ENCODE assay signal across 9 cellular contexts in the genomic region with DNA sequence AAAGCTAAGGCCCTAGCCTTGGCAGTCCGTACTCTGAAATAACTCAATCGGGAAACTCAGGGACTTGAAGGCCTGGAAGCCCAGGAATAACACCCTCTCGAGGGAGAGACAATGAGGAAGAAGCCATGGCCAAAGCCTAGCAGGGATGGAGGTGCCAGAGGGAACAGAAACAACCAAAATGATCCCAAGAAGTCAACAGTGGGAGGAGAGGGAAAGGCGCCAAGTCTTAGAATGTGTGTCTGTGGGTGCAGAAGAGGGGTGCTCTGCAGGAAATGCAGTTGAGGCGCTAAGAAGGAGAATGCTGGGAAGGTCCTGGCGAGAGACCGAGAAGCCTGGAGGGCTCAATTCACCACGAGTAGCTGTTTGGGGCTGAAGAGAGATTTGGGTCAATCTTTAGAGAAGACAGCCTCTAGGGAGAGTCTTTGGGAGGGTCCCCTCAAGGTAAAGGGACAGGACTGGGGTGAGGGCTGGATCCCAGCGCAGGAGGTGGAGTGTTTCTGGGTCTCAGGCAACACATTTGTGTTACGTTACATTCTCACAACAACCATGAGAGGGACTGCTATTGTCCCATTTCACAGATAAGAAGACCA. TPM values are rescaled to one million over a fixed set of nuclear protein-coding genes. Genes with fewer than 3 reads are reported as not detected.
DNase-seq lines count a peak whose midpoint lies in the region; ATAC-seq lines count a peak whose summit lies in the region.
"Had no signal": no experiment of that assay in that cellular context is flagged by ENCODE, and none has a peak within 500 bp of the region (broad histone marks: within the 10 kb centered on the region; RNA-seq: fewer than 3 reads in every experiment).

No MANE protein-coding gene starts in this region.

- H3K4me3 ChIP-seq in iPS-18c (ENCODE audit: insufficient read depth, low read depth, low read length), result peak overlapping the region; percentile 43; the same call in 1 of the 2 replicates

- no peak for ATAC-seq in GM21619 (IDR thresholded peaks at IDR 0.05; ENCODE audit: unreplicated experiment)

- no peaks in the 10 kb centered on the region for H3K27me3 Mint-ChIP-seq in activated naive CD4-positive, alpha-beta T cell treated with anti-CD3 and anti-CD28 coated beads for 36 hours (ENCODE audit: low read depth)
- H3K27me3 Mint-ChIP-seq in activated CD4-positive, alpha-beta memory T cell treated with anti-CD3 and anti-CD28 coated beads for 36 hours, result no peaks in the 10 kb centered on the region

- peaks cover 7% of the 10 kb centered on the region for H3K36me3 Mint-ChIP-seq in activated naive CD4-positive, alpha-beta T cell treated with anti-CD3 and anti-CD28 coated beads for 36 hours (ENCODE audit: low read depth)
- H3K36me3 Mint-ChIP-seq in activated CD4-positive, alpha-beta memory T cell treated with anti-CD3 and anti-CD28 coated beads for 36 hours, result peaks cover 13% of the 10 kb centered on the region

- H3K9me3 Mint-ChIP-seq in activated naive CD4-positive, alpha-beta T cell treated with anti-CD3 and anti-CD28 coated beads for 36 hours, result no peaks in the 10 kb centered on the region
- H3K9me3 Mint-ChIP-seq in activated CD4-positive, alpha-beta memory T cell treated with anti-CD3 and anti-CD28 coated beads for 36 hours, result no peaks in the 10 kb centered on the region

- H3K9me3 ChIP-seq in iPS-18c (ENCODE audit: control insufficient read depth, insufficient read depth, low read length), result no peaks in the 10 kb centered on the region

- no peak overlapping the region for H3K27ac Mint-ChIP-seq in activated naive CD4-positive, alpha-beta T cell treated with anti-CD3 and anti-CD28 coated beads for 36 hours
- no peak overlapping the region for H3K27ac Mint-ChIP-seq in activated CD4-positive, alpha-beta memory T cell treated with anti-CD3 and anti-CD28 coated beads for 36 hours

- peak overlapping the region; percentile 56 for H3K4me3 Mint-ChIP-seq in activated naive CD4-positive, alpha-beta T cell treated with anti-CD3 and anti-CD28 coated beads for 36 hours
- peak overlapping the region; percentile 67 for H3K4me3 Mint-ChIP-seq in activated CD4-positive, alpha-beta memory T cell treated with anti-CD3 and anti-CD28 coated beads for 36 hours

- POLR2A ChIA-PET in activated CD4-positive, alpha-beta memory T cell treated with anti-CD3 and anti-CD28 coated beads for 36 hours (lab: Charles Lee), result no interaction called here

- peak overlapping the region; percentile 72 for H3K27ac ChIP-seq in temporal lobe (ENCODE audit: low read depth, low read length)
- H3K27ac ChIP-seq: HL-60 had no signal

- H3K4me1 Mint-ChIP-seq in activated naive CD4-positive, alpha-beta T cell treated with anti-CD3 and anti-CD28 coated beads for 36 hours (ENCODE audit: low read depth), result peaks cover 6% of the 10 kb centered on the region
- peaks cover 9% of the 10 kb centered on the region for H3K4me1 Mint-ChIP-seq in activated CD4-positive, alpha-beta memory T cell treated with anti-CD3 and anti-CD28 coated beads for 36 hours (ENCODE audit: low read depth)

- CTCF ChIA-PET in activated naive CD4-positive, alpha-beta T cell treated with anti-CD3 and anti-CD28 coated beads for 36 hours (lab: Charles Lee), result no interaction called here
- CTCF ChIA-PET in activated CD4-positive, alpha-beta memory T cell treated with anti-CD3 and anti-CD28 coated beads for 36 hours (lab: Charles Lee), result interaction anchor here (1.3 kb wide), 1 partner anchor 113 kb away, joined by 4 read pairs; no protein-coding TSS in a partner anchor

- no peak for DNase-seq in activated naive CD4-positive, alpha-beta T cell treated with anti-CD3 and anti-CD28 coated beads for 36 hours
- DNase-seq in activated naive CD4-positive, alpha-beta T cell treated with Interleukin-2 at 50 U/mL for 16 hours, result no peak
- no peak for DNase-seq in activated CD4-positive, alpha-beta memory T cell treated with anti-CD3 and anti-CD28 coated beads for 36 hours
- DNase-seq in GF-D8 (lab: John Stamatoyannopoulos, UW) (no peak), Kasumi-1 (lab: John Stamatoyannopoulos, UW) (no peak)

- intact Hi-C loops in activated naive CD4-positive, alpha-beta T cell treated with anti-CD3 and anti-CD28 coated beads for 36 hours (cut with micrococcal nuclease), result loop anchor here (1.0 kb wide), 4 partner anchors 15 to 236 kb away; partner anchors contain the start of genes CRY2 and PEX16
- intact Hi-C loops in activated CD4-positive, alpha-beta memory T cell treated with anti-CD3 and anti-CD28 coated beads for 36 hours (cut with micrococcal nuclease), result no loop called here

RNA-seq across cellular contexts. Expression of gene MAPK8IP1, which starts 0.8 kb away (rescaled TPM):
- under 1 TPM; 0.22 to 0.57 TPM for total RNA-seq in activated naive CD4-positive, alpha-beta T cell treated with anti-CD3 and anti-CD28 coated beads for 36 hours
- under 1 TPM; 0.43 to 0.58 TPM for total RNA-seq in activated CD4-positive, alpha-beta memory T cell treated with anti-CD3 and anti-CD28 coated beads for 36 hours
- total RNA-seq in temporal lobe, result 75.0 TPM

RNA-seq across cellular contexts. Expression of gene FREY1, which starts 22.4 kb away (rescaled TPM):
- total RNA-seq in activated naive CD4-positive, alpha-beta T cell treated with anti-CD3 and anti-CD28 coated beads for 36 hours, result under 1 TPM; 0.32 to 0.76 TPM
- under 1 TPM; 0.73 to 0.88 TPM for total RNA-seq in activated CD4-positive, alpha-beta memory T cell treated with anti-CD3 and anti-CD28 coated beads for 36 hours
- total RNA-seq in temporal lobe, result 0.25 TPM

RNA-seq across cellular contexts. Expression of gene PEX16, which starts 33.0 kb away (rescaled TPM):
- 10 to 100 TPM; 28.6 to 32.5 TPM for total RNA-seq in activated naive CD4-positive, alpha-beta T cell treated with anti-CD3 and anti-CD28 coated beads for 36 hours
- total RNA-seq in activated CD4-positive, alpha-beta memory T cell treated with anti-CD3 and anti-CD28 coated beads for 36 hours, result 10 to 100 TPM; 28.2 to 34.6 TPM
- 13.0 TPM for total RNA-seq in temporal lobe

RNA-seq across cellular contexts. Expression of gene CRY2, which starts 37.4 kb away (rescaled TPM):
- total RNA-seq in activated naive CD4-positive, alpha-beta T cell treated with anti-CD3 and anti-CD28 coated beads for 36 hours, result 10 to 100 TPM; 13.9 to 16.2 TPM
- total RNA-seq in activated CD4-positive, alpha-beta memory T cell treated with anti-CD3 and anti-CD28 coated beads for 36 hours, result 10 to 100 TPM; 12.1 to 13.4 TPM
- total RNA-seq in temporal lobe, result 33.9 TPM

RNA-seq across cellular contexts. Expression of gene LARGE2, which starts 37.8 kb away (rescaled TPM):
- under 1 TPM; 0.48 to 0.52 TPM for total RNA-seq in activated naive CD4-positive, alpha-beta T cell treated with anti-CD3 and anti-CD28 coated beads for 36 hours
- 1 to 10 TPM; 1.1 to 1.6 TPM for total RNA-seq in activated CD4-positive, alpha-beta memory T cell treated with anti-CD3 and anti-CD28 coated beads for 36 hours
- total RNA-seq in temporal lobe, result 0.25 TPM

Comparison
In these comparisons a context has a peak if more than half of its experiments do, and no peak if none do; other contexts are left out.
1. RNA of gene MAPK8IP1, which starts 0.8 kb away (total RNA-seq): 75.0 TPM in temporal lobe (single experiment); 0.43 to 0.58 TPM in activated CD4-positive, alpha-beta memory T cell treated with anti-CD3 and anti-CD28 coated beads for 36 hours and 0.22 to 0.57 TPM in activated naive CD4-positive, alpha-beta T cell treated with anti-CD3 and anti-CD28 coated beads for 36 hours; every median in the first group is over 10 times any median in the second.